ENCODE assay signal across 8 cellular contexts in genomic region chr4:123102897-123103489, GRCh38.
DNase-seq lines count a peak whose midpoint lies in the region; ATAC-seq and TF ChIP-seq lines count a peak whose summit lies in the region.

No MANE protein-coding gene starts in this region.

- no peak overlapping the region for H3K23ac ChIP-seq in mesendoderm (ENCODE audit: low read length)

- no peak overlapping the region for H3K27ac Mint-ChIP-seq in effector memory CD8-positive, alpha-beta T cell
- H3K27ac Mint-ChIP-seq in stimulated activated memory B cell treated with anti-CD40 and anti-IgM and Interleukin-4, amounts not matched to agents 10 μg/mL and 1 μg/mL and 100 μg/mL, for 72 hours = no peak overlapping the region

- H4K5ac ChIP-seq in mesendoderm (ENCODE audit: low read length) = no peak overlapping the region

- H3K4me1 Mint-ChIP-seq in effector memory CD8-positive, alpha-beta T cell (ENCODE audit: low read depth in 2 of 2) = no peaks in the 10 kb centered on the region
- H3K4me1 Mint-ChIP-seq in stimulated activated memory B cell treated with anti-CD40 and anti-IgM and Interleukin-4, amounts not matched to agents 10 μg/mL and 1 μg/mL and 100 μg/mL, for 72 hours = no peaks in the 10 kb centered on the region

- no peaks in the 10 kb centered on the region for H3K9me3 Mint-ChIP-seq in effector memory CD8-positive, alpha-beta T cell
- H3K9me3 Mint-ChIP-seq in stimulated activated memory B cell treated with anti-CD40 and anti-IgM and Interleukin-4, amounts not matched to agents 10 μg/mL and 1 μg/mL and 100 μg/mL, for 72 hours = no peaks in the 10 kb centered on the region

- no peak overlapping the region for H3K4ac ChIP-seq in mesendoderm (ENCODE audit: low read depth, low read length)

- no peak overlapping the region for H3K4me3 ChIP-seq in mesendoderm (ENCODE audit: low read length)

- H3K9ac ChIP-seq in mesendoderm (ENCODE audit: low read length) = no peak overlapping the region

- H2AK5ac ChIP-seq in mesendoderm (ENCODE audit: low read length) = no peak overlapping the region

- no peak overlapping the region for H2BK15ac ChIP-seq in mesendoderm (replicated peaks; ENCODE audit: low read depth)

- no peak overlapping the region for H2BK120ac ChIP-seq in mesendoderm (ENCODE audit: low read depth, low read length)

- no peak overlapping the region for H3K56ac ChIP-seq in mesendoderm (ENCODE audit: low read length)

- no peaks in the 10 kb centered on the region for H3K27me3 ChIP-seq in mesendoderm (ENCODE audit: insufficient read depth, low read length, poor library complexity)

- ATAC-seq in HG02852 (IDR thresholded peaks at IDR 0.05; ENCODE audit: unreplicated experiment) = peak; percentile 68
- ATAC-seq in effector memory CD8-positive, alpha-beta T cell (replicated peaks) = peak; percentile 47
- no peak for ATAC-seq in stimulated activated memory B cell treated with anti-CD40 and anti-IgM and Interleukin-4, amounts not matched to agents 10 μg/mL and 1 μg/mL and 100 μg/mL, for 72 hours

- H3K79me1 ChIP-seq in mesendoderm (ENCODE audit: low read length) = no peaks in the 10 kb centered on the region

- peak; percentile 35; the same call in 1 of the 2 replicates for TF ChIP-seq CTCF in GM12874 (IDR thresholded peaks at IDR 0.05; ENCODE audit: insufficient read depth, low read depth, low read length)

- no CpG with 5 or more reads among the region's 3 CpGs for WGBS in mesendoderm (ENCODE audit: extremely low coverage, insufficient coverage, low lambda C conversion rate)

- H3K36me3 Mint-ChIP-seq in effector memory CD8-positive, alpha-beta T cell (ENCODE audit: insufficient read depth) = peaks cover 3% of the 10 kb centered on the region
- H3K36me3 Mint-ChIP-seq in stimulated activated memory B cell treated with anti-CD40 and anti-IgM and Interleukin-4, amounts not matched to agents 10 μg/mL and 1 μg/mL and 100 μg/mL, for 72 hours = peaks cover 34% of the 10 kb centered on the region

- no peaks in the 10 kb centered on the region for H3K79me2 ChIP-seq in mesendoderm (ENCODE audit: control insufficient read depth, insufficient read depth, low read length)

- no peak overlapping the region for H3K4me2 ChIP-seq in mesendoderm (ENCODE audit: low read length)

- H3K4me3 Mint-ChIP-seq in effector memory CD8-positive, alpha-beta T cell = no peak overlapping the region
- no peak overlapping the region for H3K4me3 Mint-ChIP-seq in stimulated activated memory B cell treated with anti-CD40 and anti-IgM and Interleukin-4, amounts not matched to agents 10 μg/mL and 1 μg/mL and 100 μg/mL, for 72 hours

- no peak overlapping the region for H3K18ac ChIP-seq in mesendoderm (ENCODE audit: low read length)

- no peak overlapping the region for H3K27ac ChIP-seq in mesendoderm (ENCODE audit: low read depth, low read length)

- H4K8ac ChIP-seq in mesendoderm (ENCODE audit: low read depth, low read length) = no peak overlapping the region

- H3K4me1 ChIP-seq in mesendoderm (ENCODE audit: control insufficient read depth, low read depth, low read length) = no peaks in the 10 kb centered on the region

- no peaks in the 10 kb centered on the region for H3K36me3 ChIP-seq in mesendoderm (ENCODE audit: control insufficient read depth, insufficient read depth, low read length)

- H2BK5ac ChIP-seq in mesendoderm (ENCODE audit: low read length) = no peak overlapping the region

- H3K27me3 Mint-ChIP-seq in effector memory CD8-positive, alpha-beta T cell = no peaks in the 10 kb centered on the region
- no peaks in the 10 kb centered on the region for H3K27me3 Mint-ChIP-seq in stimulated activated memory B cell treated with anti-CD40 and anti-IgM and Interleukin-4, amounts not matched to agents 10 μg/mL and 1 μg/mL and 100 μg/mL, for 72 hours

- DNase-seq in AG08395 (ENCODE audit: low spot score) (peak; percentile 67), NCI-H748 treated with DMSO at 0.1 percent for 48 hours (lab: John Stamatoyannopoulos, UW) (peak; percentile 14), mesendoderm (peak; percentile 60), NCI-H2196 treated with DMSO at 0.1 percent for 48 hours (lab: John Stamatoyannopoulos, UW; ENCODE audit: unreplicated experiment) (no peak)
- DNase-seq in effector memory CD8-positive, alpha-beta T cell = no peak

Comparison
In these comparisons a context has a peak if more than half of its experiments do, and no peak if none do; other contexts are left out.
1. DNase-seq: peak in AG08395 (single experiment), NCI-H748 treated with DMSO at 0.1 percent for 48 hours (single experiment) and mesendoderm (single experiment); none in effector memory CD8-positive, alpha-beta T cell (0 of 3) and NCI-H2196 treated with DMSO at 0.1 percent for 48 hours (single experiment).